15 cellular contexts compared by ENCODE assay signal in the genomic region with DNA sequence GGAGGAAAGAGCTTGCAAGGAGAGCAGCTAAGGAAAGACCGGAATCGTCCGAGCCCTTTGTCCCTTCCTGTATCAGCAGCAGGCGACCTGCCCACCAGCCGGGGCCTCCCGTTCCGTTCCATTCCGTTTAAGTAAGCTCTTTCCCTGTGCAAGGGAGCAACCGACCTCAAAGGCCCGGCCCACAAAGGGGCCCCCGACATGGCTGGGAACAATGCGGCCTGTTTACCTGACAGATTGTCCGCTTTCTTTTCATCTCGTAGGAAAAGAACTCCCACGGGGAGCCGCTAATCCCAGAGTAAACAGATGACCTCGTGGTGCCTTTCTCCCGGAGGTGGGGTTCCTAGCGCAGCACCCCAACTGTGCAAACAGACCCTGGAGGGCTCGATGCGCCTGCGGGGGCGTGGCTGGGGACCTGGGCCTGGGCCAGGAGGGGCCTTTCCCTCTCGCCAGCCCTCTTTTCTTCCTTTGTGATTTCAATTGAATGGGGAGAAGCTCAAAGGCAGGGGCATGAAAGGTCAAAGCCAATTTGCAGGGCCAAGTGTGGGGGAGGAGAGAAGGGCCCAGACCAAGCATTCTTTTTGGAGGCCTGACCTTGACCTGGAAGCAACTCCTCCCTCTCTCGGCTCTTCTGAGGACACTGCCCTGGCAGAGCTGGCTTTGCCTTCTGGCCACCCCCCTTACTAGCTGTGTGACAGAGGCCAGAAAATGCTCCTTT.
DNase-seq lines count a peak whose midpoint lies in the region; ATAC-seq and TF ChIP-seq lines count a peak whose summit lies in the region.
"Had no signal": no experiment of that assay in that cellular context is flagged by ENCODE, and none has a peak within 500 bp of the region (broad histone marks: within the 10 kb centered on the region; RNA-seq: fewer than 3 reads in every experiment).

No MANE protein-coding gene starts in this region.

- peak overlapping the region; percentile 42 for H3K27ac ChIP-seq in HUES48 (ENCODE audit: low read depth, low read length)
- H3K27ac ChIP-seq in spleen: no peak overlapping the region
- no peak overlapping the region for H3K27ac ChIP-seq in colonic mucosa
- H3K27ac ChIP-seq: heart right ventricle had no signal

- H3K9ac ChIP-seq in HUES48 (ENCODE audit: low read depth, low read length) (no peak overlapping the region), iPS-15b (ENCODE audit: low read depth, low read length) (no peak overlapping the region), colonic mucosa (ENCODE audit: low read depth in 2 of 2, low read length in 2 of 2) (no peak overlapping the region)

- intact Hi-C loops in spleen (cut with DNase I; ENCODE audit: low total_unique reads): no loop called here
- intact Hi-C loops in colonic mucosa (cut with DNase I): no loop called here

- DNase-seq in NCI-H345 treated with DMSO at 0.1 percent for 48 hours (lab: John Stamatoyannopoulos, UW; ENCODE audit: unreplicated experiment) (peak; percentile 93), spleen (peak; percentile 55), colonic mucosa (no peak), HK-2 (ENCODE audit: unreplicated experiment) (no peak)
- DNase-seq in activated naive CD4-positive, alpha-beta T cell treated with anti-CD3 and anti-CD28 coated beads, Interleukin-2, amount 50 U/mL, for 72 hours (ENCODE audit: low spot score in 2 of 2): no peak
- DNase-seq: activated CD4-positive, alpha-beta T cell treated with anti-CD3 and anti-CD28 coated beads for 48 hours; CD4-positive, alpha-beta T cell; heart right ventricle; mesenchymal stem cell; PC-3; T-helper 2 cell had no signal

- H3K27me3 ChIP-seq in HUES48 (ENCODE audit: control insufficient read depth, insufficient read depth, low read length) (peaks cover 97% of the 10 kb centered on the region), iPS-15b (ENCODE audit: control insufficient read depth, insufficient read depth, low read length) (peaks cover 95% of the 10 kb centered on the region), spleen (replicated peaks in 1 of 7) (peaks cover 0 to 53% (median 0%) of the 10 kb centered on the region in 7 donors), colonic mucosa (no peaks in the 10 kb centered on the region)

- no peak overlapping the region for H3K27ac Mint-ChIP-seq in activated naive CD4-positive, alpha-beta T cell treated with anti-CD3 and anti-CD28 coated beads, Interleukin-2, amount 50 U/mL, for 72 hours
- H3K27ac Mint-ChIP-seq: activated T-helper 1 cell treated with anti-CD3 and anti-CD28 coated beads, Interleukin-12 subunit alpha, Interleukin-12 subunit beta, Interleukin-2, Interleukin-4 antibody, amounts not matched to agents 30 ng/mL and 10 ng/mL and 1 ng/mL, durations not matched to agents 14 hours and 24 hours and 36 hours; CD4-positive, alpha-beta T cell had no signal

- peaks cover 11% of the 10 kb centered on the region for H3K4me1 ChIP-seq in HUES48 (ENCODE audit: control insufficient read depth, insufficient read depth, low read length)
- H3K4me1 ChIP-seq in iPS-15b (ENCODE audit: control insufficient read depth, insufficient read depth, low read length): peaks cover 8% of the 10 kb centered on the region
- peaks cover 0 to 19% (median 10%) of the 10 kb centered on the region in 6 donors for H3K4me1 ChIP-seq in spleen
- H3K4me1 ChIP-seq in colonic mucosa: no peaks in the 10 kb centered on the region

- ATAC-seq in activated naive CD4-positive, alpha-beta T cell treated with anti-CD3 and anti-CD28 coated beads, Interleukin-2, amount 50 U/mL, for 72 hours: no peak
- ATAC-seq: PC-3 had no signal

- TF ChIP-seq POLR2A in spleen (IDR thresholded peaks at IDR 0.05): no peak

- no peak for TF ChIP-seq CTCF in spleen (IDR thresholded peaks at IDR 0.05 in 8 of 11, conservative IDR thresholded peaks at IDR 0.05 in 3 of 11)
- no peak for TF ChIP-seq CTCF in colonic mucosa (IDR thresholded peaks at IDR 0.05)

- H3K36me3 ChIP-seq in HUES48 (ENCODE audit: control insufficient read depth, insufficient read depth, low read length) (no peaks in the 10 kb centered on the region), iPS-15b (ENCODE audit: control insufficient read depth, insufficient read depth, low read length) (no peaks in the 10 kb centered on the region), spleen (no peaks in the 10 kb centered on the region), colonic mucosa (no peaks in the 10 kb centered on the region)
- H3K36me3 ChIP-seq: heart right ventricle had no signal

- H3K4me3 ChIP-seq in HUES48 (ENCODE audit: low read depth, low read length): 0 out of 2 replicates have a peak overlapping the region, but pooled peaks have one; percentile 33
- peak overlapping the region; percentile 16 for H3K4me3 ChIP-seq in iPS-15b (ENCODE audit: low read depth, low read length)
- H3K4me3 ChIP-seq in spleen: no peak overlapping the region
- H3K4me3 ChIP-seq in colonic mucosa: no peak overlapping the region

- H3K9me3 ChIP-seq in HUES48 (ENCODE audit: control insufficient read depth, insufficient read depth, low read length): no peaks in the 10 kb centered on the region
- no peaks in the 10 kb centered on the region for H3K9me3 ChIP-seq in iPS-15b (ENCODE audit: control insufficient read depth, insufficient read depth, low read length)
- no peaks in the 10 kb centered on the region for H3K9me3 ChIP-seq in spleen
- no peaks in the 10 kb centered on the region for H3K9me3 ChIP-seq in colonic mucosa
- H3K9me3 ChIP-seq: heart right ventricle had no signal

- 55 to 71% (median 62%) methylated on average over 25 of the region's 25 CpGs for WGBS in spleen, 5 donors

- H3K9me3 Mint-ChIP-seq in activated naive CD4-positive, alpha-beta T cell treated with anti-CD3 and anti-CD28 coated beads, Interleukin-2, amount 50 U/mL, for 72 hours: no peaks in the 10 kb centered on the region
- H3K9me3 Mint-ChIP-seq: activated T-helper 1 cell treated with anti-CD3 and anti-CD28 coated beads, Interleukin-12 subunit alpha, Interleukin-12 subunit beta, Interleukin-2, Interleukin-4 antibody, amounts not matched to agents 30 ng/mL and 10 ng/mL and 1 ng/mL, durations not matched to agents 14 hours and 24 hours and 36 hours; CD4-positive, alpha-beta T cell had no signal

- no peaks in the 10 kb centered on the region for H3K36me3 Mint-ChIP-seq in activated naive CD4-positive, alpha-beta T cell treated with anti-CD3 and anti-CD28 coated beads, Interleukin-2, amount 50 U/mL, for 72 hours
- H3K36me3 Mint-ChIP-seq: brain had no signal

Comparison
In these comparisons a context has a peak if more than half of its experiments do, and no peak if none do; other contexts are left out.
1. H3K4me3 ChIP-seq: peak in HUES48 (single experiment) and iPS-15b (single experiment); none in spleen (0 of 8) and colonic mucosa (single experiment).
2. DNase-seq: peak in NCI-H345 treated with DMSO at 0.1 percent for 48 hours (single experiment) and spleen (single experiment); none in colonic mucosa (single experiment), activated naive CD4-positive, alpha-beta T cell treated with anti-CD3 and anti-CD28 coated beads, Interleukin-2, amount 50 U/mL, for 72 hours (0 of 2) and HK-2 (single experiment).